9 cellular contexts compared by ENCODE assay signal in genomic region chr20:49747707-49748524, GRCh38. TPM values are rescaled to one million over a fixed set of nuclear protein-coding genes. Genes with fewer than 3 reads are reported as not detected.
DNase-seq lines count a peak whose midpoint lies in the region; ATAC-seq and TF ChIP-seq lines count a peak whose summit lies in the region.
"Had no signal": no experiment of that assay in that cellular context is flagged by ENCODE, and none has a peak within 500 bp of the region (broad histone marks: within the 10 kb centered on the region; RNA-seq: fewer than 3 reads in every experiment).

No MANE protein-coding gene starts in this region.

- no peak overlapping the region for H3K4me3 Mint-ChIP-seq in naive thymus-derived CD4-positive, alpha-beta T cell

- intact Hi-C loops in naive thymus-derived CD4-positive, alpha-beta T cell (cut with micrococcal nuclease), result no loop called here

- CTCF ChIA-PET in naive thymus-derived CD4-positive, alpha-beta T cell (lab: Charles Lee), result no interaction called here

- TF ChIP-seq CTCF in AG09309 (IDR thresholded peaks at IDR 0.05; ENCODE audit: control insufficient read depth, insufficient read depth, low read depth, low read length, missing control alignments) (no peak), fibroblast of the aortic adventitia (IDR thresholded peaks at IDR 0.05; ENCODE audit: insufficient read depth, low read length) (peak; percentile 10), neutrophil (IDR thresholded peaks at IDR 0.05) (no peak)

- peak overlapping the region; percentile 52 for H3K27ac ChIP-seq in neutrophil
- H3K27ac ChIP-seq in naive thymus-derived CD4-positive, alpha-beta T cell (ENCODE audit: low read depth, low read length), result no peak overlapping the region
- H3K27ac ChIP-seq: BLaER1 treated with 17β-estradiol and CSF1 and Interleukin-3, amounts not matched to agents 10 nM and 100 nM had no signal

- H3K4me3 ChIP-seq in AG09309 (ENCODE audit: control insufficient read depth, low read depth, low read length), result no peak overlapping the region
- no peak overlapping the region for H3K4me3 ChIP-seq in fibroblast of the aortic adventitia (ENCODE audit: low read depth, low read length)
- H3K4me3 ChIP-seq in neutrophil (ENCODE audit: low read depth in 1 of 2, low read length in 1 of 2), result no peak overlapping the region
- H3K4me3 ChIP-seq in naive thymus-derived CD4-positive, alpha-beta T cell (ENCODE audit: low read length), result no peak overlapping the region
- H3K4me3 ChIP-seq: BLaER1 treated with 17β-estradiol and CSF1 and Interleukin-3, amounts not matched to agents 10 nM and 100 nM had no signal

- no peak overlapping the region for H3K27ac Mint-ChIP-seq in naive thymus-derived CD4-positive, alpha-beta T cell

- DNase-seq in AG09309 (ENCODE audit: low read depth) (peak; percentile 23), SK-MEL-5 (ENCODE audit: low read depth, low spot score) (peak; percentile 86), fibroblast of the aortic adventitia (ENCODE audit: low read depth) (peak; percentile 96)
- no peak for DNase-seq in naive thymus-derived CD4-positive, alpha-beta T cell

- H3K27me3 ChIP-seq in neutrophil, result no peaks in the 10 kb centered on the region
- no peaks in the 10 kb centered on the region for H3K27me3 ChIP-seq in naive thymus-derived CD4-positive, alpha-beta T cell (ENCODE audit: control insufficient read depth in 2 of 2, insufficient read depth in 2 of 2, low read length in 2 of 2)
- H3K27me3 ChIP-seq: BLaER1 treated with 17β-estradiol and CSF1 and Interleukin-3, amounts not matched to agents 10 nM and 100 nM had no signal

- no peaks in the 10 kb centered on the region for H3K9me3 Mint-ChIP-seq in naive thymus-derived CD4-positive, alpha-beta T cell

- H3K36me3 ChIP-seq in neutrophil, result no peaks in the 10 kb centered on the region
- no peaks in the 10 kb centered on the region for H3K36me3 ChIP-seq in naive thymus-derived CD4-positive, alpha-beta T cell (ENCODE audit: control insufficient read depth in 2 of 3, insufficient read depth in 3 of 3, low read length in 3 of 3)
- H3K36me3 ChIP-seq: BLaER1 treated with 17β-estradiol and CSF1 and Interleukin-3, amounts not matched to agents 10 nM and 100 nM had no signal

- POLR2A ChIA-PET in naive thymus-derived CD4-positive, alpha-beta T cell (lab: Charles Lee), result no interaction called here

- H3K27me3 Mint-ChIP-seq in naive thymus-derived CD4-positive, alpha-beta T cell, result peaks cover 5 to 41% (median 17%) of the 10 kb centered on the region in 5 donors

- in situ Hi-C loops in SK-MEL-5 (cut with HindIII; ENCODE audit: low pct_unique_long_range_greater_than_20kb, low sequenced_read_pairs), result no loop called here

- H3K36me3 Mint-ChIP-seq in naive thymus-derived CD4-positive, alpha-beta T cell, result peaks cover 0 to 4% (median 0%) of the 10 kb centered on the region in 5 donors

- no peaks in the 10 kb centered on the region for H3K9me3 ChIP-seq in neutrophil
- H3K9me3 ChIP-seq in naive thymus-derived CD4-positive, alpha-beta T cell (ENCODE audit: control insufficient read depth in 2 of 3, low read length in 3 of 3), result no peaks in the 10 kb centered on the region
- H3K9me3 ChIP-seq: BLaER1 treated with 17β-estradiol and CSF1 and Interleukin-3, amounts not matched to agents 10 nM and 100 nM had no signal

- peaks cover 28 to 31% of the 10 kb centered on the region in 2 experiments for H3K4me1 ChIP-seq in neutrophil (ENCODE audit: control insufficient read depth in 1 of 2, insufficient read depth in 1 of 2, low read depth in 1 of 2, low read length in 1 of 2)
- no peaks in the 10 kb centered on the region for H3K4me1 ChIP-seq in naive thymus-derived CD4-positive, alpha-beta T cell (ENCODE audit: control insufficient read depth in 2 of 2, insufficient read depth in 2 of 2, low read length in 2 of 2)

- no peak for ATAC-seq in naive thymus-derived CD4-positive, alpha-beta T cell
- ATAC-seq in GM18517 (IDR thresholded peaks at IDR 0.05; ENCODE audit: unreplicated experiment) (no peak), GM21390 (IDR thresholded peaks at IDR 0.05; ENCODE audit: unreplicated experiment) (no peak), GM18867 (IDR thresholded peaks at IDR 0.05; ENCODE audit: unreplicated experiment) (no peak)

- peaks cover 0 to 10% (median 8%) of the 10 kb centered on the region in 7 donors for H3K4me1 Mint-ChIP-seq in naive thymus-derived CD4-positive, alpha-beta T cell

RNA-seq across cellular contexts. Expression of gene B4GALT5, which starts 34.2 kb away (rescaled TPM):
- 44.9 and 46.7 TPM in 2 replicates for total RNA-seq in SK-MEL-5 (2014; rRNA removed; shearing (Covaris generic))
- 59.3 and 73.2 TPM in 2 replicates for polyA plus RNA-seq in SK-MEL-5 (2015; cell fraction: cytosol; rRNA removed)
- 32.9 and 34.7 TPM in 2 replicates for polyA plus RNA-seq in SK-MEL-5 (2015; cell fraction: nucleus; rRNA removed)
- total RNA-seq in fibroblast of the aortic adventitia (ENCODE audit: low replicate concordance), result 23.4 and 33.0 TPM in 2 replicates
- total RNA-seq in naive thymus-derived CD4-positive, alpha-beta T cell, result 10 to 100 TPM in 2 of 5 experiments, 1 to 10 TPM in 3; 3.3 to 23.1 (median 4.6) TPM
- under 1 TPM; 0.14 to 0.37 TPM for polyA plus RNA-seq in naive thymus-derived CD4-positive, alpha-beta T cell

Comparison
In these comparisons a context has a peak if more than half of its experiments do, and no peak if none do; other contexts are left out.
1. DNase-seq: peak in AG09309 (single experiment), SK-MEL-5 (single experiment) and fibroblast of the aortic adventitia (single experiment); none in naive thymus-derived CD4-positive, alpha-beta T cell (0 of 9).